ENCODE assay signal across 18 cellular contexts in genomic region chr10:49163741-49164140, GRCh38. TPM values are rescaled to one million over a fixed set of nuclear protein-coding genes. Genes with fewer than 3 reads are reported as not detected.
DNase-seq lines count a peak whose midpoint lies in the region; TF ChIP-seq lines count a peak whose summit lies in the region.
"Had no signal": no experiment of that assay in that cellular context is flagged by ENCODE, and none has a peak within 500 bp of the region (broad histone marks: within the 10 kb centered on the region; RNA-seq: fewer than 3 reads in every experiment).

No MANE protein-coding gene starts in this region.

- no peaks in the 10 kb centered on the region for H3K9me3 Mint-ChIP-seq in activated T-helper 2 cell treated with anti-CD3 and anti-CD28 coated beads, Interferon-gamma antibody, Interleukin-2, Interleukin-4, amounts not matched to agents 10 μg/mL and 5 μg/mL and 100 μg/mL, durations not matched to agents 14 hours and 24 hours and 36 hours
- H3K9me3 Mint-ChIP-seq: activated CD8-positive, alpha-beta T cell treated with anti-CD3 and anti-CD28 coated beads for 36 hours; T-cell had no signal

- peaks cover 59% of the 10 kb centered on the region for H3K36me3 Mint-ChIP-seq in activated T-helper 2 cell treated with anti-CD3 and anti-CD28 coated beads, Interferon-gamma antibody, Interleukin-2, Interleukin-4, amounts not matched to agents 10 μg/mL and 5 μg/mL and 100 μg/mL, durations not matched to agents 14 hours and 24 hours and 36 hours (ENCODE audit: low read depth)

- intact Hi-C loops in activated T-helper 2 cell treated with anti-CD3 and anti-CD28 coated beads, Interferon-gamma antibody, Interleukin-2, Interleukin-4, amounts not matched to agents 10 μg/mL and 5 μg/mL and 100 μg/mL, durations not matched to agents 14 hours and 24 hours and 36 hours (cut with micrococcal nuclease): loop anchor here (1.0 kb wide), 1 partner anchor 182 kb away; no protein-coding TSS in a partner anchor

- H3K4me3 Mint-ChIP-seq in activated T-helper 2 cell treated with anti-CD3 and anti-CD28 coated beads, Interferon-gamma antibody, Interleukin-2, Interleukin-4, amounts not matched to agents 10 μg/mL and 5 μg/mL and 100 μg/mL, durations not matched to agents 14 hours and 24 hours and 36 hours (ENCODE audit: low read depth): no peak overlapping the region
- H3K4me3 Mint-ChIP-seq: activated CD8-positive, alpha-beta T cell treated with anti-CD3 and anti-CD28 coated beads for 36 hours; T-cell had no signal

- H3K27me3 Mint-ChIP-seq in activated T-helper 2 cell treated with anti-CD3 and anti-CD28 coated beads, Interferon-gamma antibody, Interleukin-2, Interleukin-4, amounts not matched to agents 10 μg/mL and 5 μg/mL and 100 μg/mL, durations not matched to agents 14 hours and 24 hours and 36 hours (ENCODE audit: low read depth): no peaks in the 10 kb centered on the region
- H3K27me3 Mint-ChIP-seq: activated CD8-positive, alpha-beta T cell treated with anti-CD3 and anti-CD28 coated beads for 36 hours; T-cell had no signal

- H3K4me1 Mint-ChIP-seq in activated T-helper 2 cell treated with anti-CD3 and anti-CD28 coated beads, Interferon-gamma antibody, Interleukin-2, Interleukin-4, amounts not matched to agents 10 μg/mL and 5 μg/mL and 100 μg/mL, durations not matched to agents 14 hours and 24 hours and 36 hours (ENCODE audit: low read depth): peaks cover 39% of the 10 kb centered on the region

- no peak for TF ChIP-seq CTCF in AG10803 (conservative IDR thresholded peaks at IDR 0.05; ENCODE audit: low read length)

- DNase-seq in AG10803 (ENCODE audit: low read depth) (peak; percentile 81), HS-27A (ENCODE audit: low read depth) (peak; percentile 33), astrocyte of the hippocampus (ENCODE audit: low read depth, low spot score) (peak; percentile 20), islet precursor cell (peak; percentile 22), NCI-H510A treated with DMSO at 0.1 percent for 48 hours (lab: John Stamatoyannopoulos, UW) (no peak), COR-L47 (lab: John Stamatoyannopoulos, UW) (no peak)
- no peak for DNase-seq in activated T-helper 2 cell treated with anti-CD3 and anti-CD28 coated beads, Interferon-gamma antibody, Interleukin-2, Interleukin-4, amounts not matched to agents 10 μg/mL and 5 μg/mL and 100 μg/mL, durations not matched to agents 14 hours and 24 hours and 36 hours (ENCODE audit: low spot score)
- no peak for DNase-seq in activated CD4-positive, alpha-beta T cell treated with anti-CD3 and anti-CD28 coated beads for 4 hours
- DNase-seq: activated CD8-positive, alpha-beta T cell treated with anti-CD3 and anti-CD28 coated beads for 36 hours; AML-193; Calu3; ovary; T-cell had no signal

- no peak overlapping the region for H3K4me3 ChIP-seq in AG10803 (ENCODE audit: low read length)
- H3K4me3 ChIP-seq: adrenal gland, ovary had no signal

- H3K27ac Mint-ChIP-seq in activated T-helper 2 cell treated with anti-CD3 and anti-CD28 coated beads, Interferon-gamma antibody, Interleukin-2, Interleukin-4, amounts not matched to agents 10 μg/mL and 5 μg/mL and 100 μg/mL, durations not matched to agents 14 hours and 24 hours and 36 hours: no peak overlapping the region
- H3K27ac Mint-ChIP-seq: activated CD8-positive, alpha-beta T cell treated with anti-CD3 and anti-CD28 coated beads for 36 hours had no signal

RNA-seq across cellular contexts. Expression of gene TMEM273, which starts 24.4 kb away (rescaled TPM):
- total RNA-seq in activated T-helper 2 cell treated with anti-CD3 and anti-CD28 coated beads, Interferon-gamma antibody, Interleukin-2, Interleukin-4, amounts not matched to agents 10 μg/mL and 5 μg/mL and 100 μg/mL, durations not matched to agents 14 hours and 24 hours and 36 hours: 53.2 and 58.4 TPM in 2 replicates
- total RNA-seq: Calu3, chondrocyte had no signal

RNA-seq across cellular contexts. Expression of gene FAM170B, which starts 29.9 kb away (rescaled TPM):
- not detected in 2 replicates for total RNA-seq in activated T-helper 2 cell treated with anti-CD3 and anti-CD28 coated beads, Interferon-gamma antibody, Interleukin-2, Interleukin-4, amounts not matched to agents 10 μg/mL and 5 μg/mL and 100 μg/mL, durations not matched to agents 14 hours and 24 hours and 36 hours
- total RNA-seq: activated CD8-positive, alpha-beta T cell treated with anti-CD3 and anti-CD28 coated beads for 36 hours; adrenal gland; Calu3; chondrocyte; lower leg skin; ovary; sciatic nerve; temporal lobe had no signal

RNA-seq across cellular contexts. Expression of gene VSTM4, which starts 48.4 kb away (rescaled TPM):
- 0.53 and 0.57 TPM in 2 replicates for total RNA-seq in activated T-helper 2 cell treated with anti-CD3 and anti-CD28 coated beads, Interferon-gamma antibody, Interleukin-2, Interleukin-4, amounts not matched to agents 10 μg/mL and 5 μg/mL and 100 μg/mL, durations not matched to agents 14 hours and 24 hours and 36 hours
- total RNA-seq: Calu3 had no signal

Comparison
In these comparisons a context has a peak if more than half of its experiments do, and no peak if none do; other contexts are left out.
1. DNase-seq: peak in AG10803 (single experiment), HS-27A (single experiment), astrocyte of the hippocampus (single experiment) and islet precursor cell (single experiment); none in NCI-H510A treated with DMSO at 0.1 percent for 48 hours (single experiment), activated T-helper 2 cell treated with anti-CD3 and anti-CD28 coated beads, Interferon-gamma antibody, Interleukin-2, Interleukin-4, amounts not matched to agents 10 μg/mL and 5 μg/mL and 100 μg/mL, durations not matched to agents 14 hours and 24 hours and 36 hours (single experiment), COR-L47 (single experiment) and activated CD4-positive, alpha-beta T cell treated with anti-CD3 and anti-CD28 coated beads for 4 hours (0 of 2).